In the genomic region with DNA sequence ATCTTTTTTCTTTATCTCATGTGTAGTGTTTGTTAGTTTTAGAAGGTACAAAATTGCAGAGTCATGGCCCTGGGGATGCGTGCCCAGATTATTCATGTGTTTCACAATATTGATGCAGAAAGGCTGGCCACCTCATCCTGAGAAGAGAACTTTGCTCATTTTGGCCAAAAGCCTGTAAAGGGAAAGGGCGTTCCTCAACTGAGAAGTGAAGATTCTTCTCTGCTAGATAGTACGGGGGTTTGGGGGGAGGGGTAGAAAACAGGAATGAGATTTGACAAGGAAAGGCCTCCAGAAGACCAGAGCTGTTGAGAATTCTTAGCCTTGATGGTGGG, we compare ENCODE assay signal across 8 cellular contexts. TPM values are rescaled to one million over a fixed set of nuclear protein-coding genes. Genes with fewer than 3 reads are reported as not detected.
DNase-seq lines count a peak whose midpoint lies in the region; ATAC-seq and TF ChIP-seq lines count a peak whose summit lies in the region.

No MANE protein-coding gene starts in this region.

- peak overlapping the region in 50 of 59 donors; percentile 10 to 67 (median 50) for H3K4me3 ChIP-seq in dorsolateral prefrontal cortex

- peak; percentile 13 for ATAC-seq in GM19043 (IDR thresholded peaks at IDR 0.05; ENCODE audit: low read depth, unreplicated experiment)
- no peak for ATAC-seq in activated CD8-positive, alpha-beta memory T cell treated with anti-CD3 and anti-CD28 coated beads, Interleukin-2, amount 10 ng/mL, durations not matched to agents 7 days and 5 days

- CTCF ChIA-PET in activated CD8-positive, alpha-beta memory T cell treated with anti-CD3 and anti-CD28 coated beads, Interleukin-2, amount 10 ng/mL, durations not matched to agents 7 days and 5 days (lab: Charles Lee) = no interaction called here

- H3K27ac Mint-ChIP-seq in activated CD8-positive, alpha-beta memory T cell treated with anti-CD3 and anti-CD28 coated beads, Interleukin-2, amount 10 ng/mL, durations not matched to agents 7 days and 5 days = no peak overlapping the region

- no peak for TF ChIP-seq CTCF in dorsolateral prefrontal cortex (IDR thresholded peaks at IDR 0.05 in 54 of 56, conservative IDR thresholded peaks at IDR 0.05 in 2 of 56; ENCODE audit: low read depth in 1 of 56, partially characterized antibody in 56 of 56)

- H3K36me3 Mint-ChIP-seq in activated CD8-positive, alpha-beta memory T cell treated with anti-CD3 and anti-CD28 coated beads, Interleukin-2, amount 10 ng/mL, durations not matched to agents 7 days and 5 days = no peaks in the 10 kb centered on the region

- intact Hi-C loops in dorsolateral prefrontal cortex (cut with DNase I) = no loop called here

- peak overlapping the region in 25 of 59 donors; percentile 20 to 76 (median 57) for H3K27ac ChIP-seq in dorsolateral prefrontal cortex

- peaks cover 0 to 21% (median 0%) of the 10 kb centered on the region in 45 donors for H3K27me3 ChIP-seq in dorsolateral prefrontal cortex

- peaks cover 5% of the 10 kb centered on the region for H3K27me3 Mint-ChIP-seq in activated CD8-positive, alpha-beta memory T cell treated with anti-CD3 and anti-CD28 coated beads, Interleukin-2, amount 10 ng/mL, durations not matched to agents 7 days and 5 days

- DNase-seq in M059J (ENCODE audit: low read depth) (peak; percentile 86), dorsolateral prefrontal cortex (no peak), midbrain (lab: John Stamatoyannopoulos, UW) (peak; percentile 31), NCI-H1436 (lab: John Stamatoyannopoulos, UW) (no peak), NCI-H128 (lab: John Stamatoyannopoulos, UW; ENCODE audit: unreplicated experiment) (no peak)
- no peak for DNase-seq in stimulated activated CD4-positive, alpha-beta T cell treated with anti-CD3 and anti-CD28 coated beads, Interleukin-15, amount 100 ng/mL, for 24 hours
- DNase-seq in activated CD8-positive, alpha-beta memory T cell treated with anti-CD3 and anti-CD28 coated beads, Interleukin-2, amount 10 ng/mL, durations not matched to agents 7 days and 5 days = no peak

- no peaks in the 10 kb centered on the region for H3K4me1 Mint-ChIP-seq in activated CD8-positive, alpha-beta memory T cell treated with anti-CD3 and anti-CD28 coated beads, Interleukin-2, amount 10 ng/mL, durations not matched to agents 7 days and 5 days

- H3K9me3 Mint-ChIP-seq in activated CD8-positive, alpha-beta memory T cell treated with anti-CD3 and anti-CD28 coated beads, Interleukin-2, amount 10 ng/mL, durations not matched to agents 7 days and 5 days (ENCODE audit: low read depth) = peaks cover 3% of the 10 kb centered on the region

- no peak overlapping the region for H3K4me3 Mint-ChIP-seq in activated CD8-positive, alpha-beta memory T cell treated with anti-CD3 and anti-CD28 coated beads, Interleukin-2, amount 10 ng/mL, durations not matched to agents 7 days and 5 days

RNA-seq across cellular contexts. Expression of a gene that starts 1.7 kb away (rescaled TPM):
- 59.1 and 70.4 TPM in 2 replicates for total RNA-seq in M059J (2014; rRNA removed; shearing (Covaris generic))
- 100 to 1,000 TPM in 41 of 120 experiments, 10 to 100 TPM in 79; 33.6 to 209 (median 82.5) TPM for total RNA-seq in dorsolateral prefrontal cortex
- total RNA-seq in activated CD8-positive, alpha-beta memory T cell treated with anti-CD3 and anti-CD28 coated beads, Interleukin-2, amount 10 ng/mL, durations not matched to agents 7 days and 5 days = not detected

Comparison
In these comparisons a context has a peak if more than half of its experiments do, and no peak if none do; other contexts are left out.
1. DNase-seq: peak in M059J (single experiment) and midbrain (single experiment); none in dorsolateral prefrontal cortex (0 of 10), NCI-H1436 (single experiment), stimulated activated CD4-positive, alpha-beta T cell treated with anti-CD3 and anti-CD28 coated beads, Interleukin-15, amount 100 ng/mL, for 24 hours (single experiment), NCI-H128 (single experiment) and activated CD8-positive, alpha-beta memory T cell treated with anti-CD3 and anti-CD28 coated beads, Interleukin-2, amount 10 ng/mL, durations not matched to agents 7 days and 5 days (single experiment).
2. RNA of a gene that starts 1.7 kb away (total RNA-seq): 33.6 to 209 TPM in dorsolateral prefrontal cortex and 59.1 to 70.4 TPM in M059J; not detected in activated CD8-positive, alpha-beta memory T cell treated with anti-CD3 and anti-CD28 coated beads, Interleukin-2, amount 10 ng/mL, durations not matched to agents 7 days and 5 days; every median in the first group is over 10 times any median in the second.